Comparison of ENCODE assay signal across 23 cellular contexts in the genomic region with DNA sequence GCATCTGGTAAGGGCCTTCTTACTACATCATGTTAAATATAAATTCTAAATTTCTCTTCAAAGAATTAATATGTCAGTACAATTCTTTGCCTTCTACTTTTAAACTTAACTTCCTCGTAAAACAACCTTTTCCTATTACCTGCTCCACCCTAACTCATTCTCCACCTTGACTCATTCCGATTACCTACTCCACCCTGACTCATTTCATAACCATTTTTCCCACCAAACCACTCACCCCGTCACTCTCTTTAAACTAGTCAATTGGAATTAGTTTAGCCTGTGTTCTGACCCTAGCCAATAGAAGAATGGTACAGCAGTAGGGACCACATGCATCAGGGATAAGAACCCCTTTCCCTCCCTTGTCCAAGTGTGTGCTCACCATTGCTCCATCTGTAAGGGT.
"Had no signal": no experiment of that assay in that cellular context is flagged by ENCODE, and none has a peak within 500 bp of the region (broad histone marks: within the 10 kb centered on the region; RNA-seq: fewer than 3 reads in every experiment).

No MANE protein-coding gene starts in this region.

- H3K27ac Mint-ChIP-seq: immature natural killer cell; naive thymus-derived CD4-positive, alpha-beta T cell; nephron progenitor cell; stimulated activated naive B cell treated with anti-CD40 and anti-IgM and Interleukin-4, amounts not matched to agents 10 μg/mL and 1 μg/mL and 100 μg/mL, for 72 hours; stimulated activated naive CD8-positive, alpha-beta T cell treated with anti-CD3 and anti-CD28 coated beads, Interleukin-15, amount 100 ng/mL, for 72 hours had no signal

- DNase-seq: cerebellar nuclear complex; colonic mucosa; dermis blood vessel endothelial cell; glutamatergic neuron; immature natural killer cell; left cardiac atrium; left ventricle myocardium superior; naive thymus-derived CD4-positive, alpha-beta T cell; nephron progenitor cell; psoas muscle; sigmoid colon; stimulated activated CD4-positive, alpha-beta T cell treated with anti-CD3 and anti-CD28 coated beads, Interleukin-2, amount 100 ng/mL, for 24 hours; stimulated activated CD4-positive, alpha-beta T cell treated with anti-CD3 and anti-CD28 coated beads, Interleukin-4, amount 100 ng/mL, for 4 hours; stimulated activated naive B cell treated with anti-CD40 and anti-IgM and Interleukin-4, amounts not matched to agents 10 μg/mL and 1 μg/mL and 100 μg/mL, for 72 hours; stimulated activated naive CD8-positive, alpha-beta T cell treated with anti-CD3 and anti-CD28 coated beads, Interleukin-15, amount 100 ng/mL, for 72 hours; testis; upper lobe of right lung had no signal

- H3K36me3 ChIP-seq: colonic mucosa, esophagus muscularis mucosa, gastroesophageal sphincter, right atrium auricular region, sigmoid colon, tibial nerve, upper lobe of right lung had no signal

- H3K36me3 Mint-ChIP-seq: immature natural killer cell; naive thymus-derived CD4-positive, alpha-beta T cell; stimulated activated naive B cell treated with anti-CD40 and anti-IgM and Interleukin-4, amounts not matched to agents 10 μg/mL and 1 μg/mL and 100 μg/mL, for 72 hours had no signal

- H3K4me3 ChIP-seq: colonic mucosa, esophagus muscularis mucosa, gastroesophageal sphincter, lung, psoas muscle, right atrium auricular region, sigmoid colon, skin epidermis, testis, tibial nerve, upper lobe of right lung had no signal

- H3K27me3 Mint-ChIP-seq: stimulated activated naive CD8-positive, alpha-beta T cell treated with anti-CD3 and anti-CD28 coated beads, Interleukin-15, amount 100 ng/mL, for 72 hours had no signal

- H3K4me1 ChIP-seq: colonic mucosa, esophagus muscularis mucosa, gastroesophageal sphincter, psoas muscle, right atrium auricular region, sigmoid colon, testis, tibial nerve, upper lobe of right lung had no signal

- H3K4me1 Mint-ChIP-seq: immature natural killer cell; naive thymus-derived CD4-positive, alpha-beta T cell; stimulated activated naive B cell treated with anti-CD40 and anti-IgM and Interleukin-4, amounts not matched to agents 10 μg/mL and 1 μg/mL and 100 μg/mL, for 72 hours; stimulated activated naive CD8-positive, alpha-beta T cell treated with anti-CD3 and anti-CD28 coated beads, Interleukin-15, amount 100 ng/mL, for 72 hours had no signal

- H3K27ac ChIP-seq: colonic mucosa, esophagus muscularis mucosa, gastroesophageal sphincter, psoas muscle, right atrium auricular region, sigmoid colon, skin epidermis, testis, tibial nerve, upper lobe of right lung had no signal

- H3K27me3 ChIP-seq: colonic mucosa, esophagus muscularis mucosa, gastroesophageal sphincter, right atrium auricular region, sigmoid colon, testis, tibial nerve, upper lobe of right lung had no signal

- ATAC-seq: gastroesophageal sphincter; left cardiac atrium; left ventricle myocardium superior; naive thymus-derived CD4-positive, alpha-beta T cell; psoas muscle; stimulated activated naive B cell treated with anti-CD40 and anti-IgM and Interleukin-4, amounts not matched to agents 10 μg/mL and 1 μg/mL and 100 μg/mL, for 72 hours; stimulated activated naive CD8-positive, alpha-beta T cell treated with anti-CD3 and anti-CD28 coated beads, Interleukin-15, amount 100 ng/mL, for 72 hours; upper lobe of right lung had no signal

- H3K9me3 ChIP-seq: colonic mucosa, esophagus muscularis mucosa, gastroesophageal sphincter, psoas muscle, right atrium auricular region, sigmoid colon, testis, tibial nerve, upper lobe of right lung had no signal

- H3K4me3 Mint-ChIP-seq: immature natural killer cell; naive thymus-derived CD4-positive, alpha-beta T cell; nephron progenitor cell; stimulated activated naive B cell treated with anti-CD40 and anti-IgM and Interleukin-4, amounts not matched to agents 10 μg/mL and 1 μg/mL and 100 μg/mL, for 72 hours; stimulated activated naive CD8-positive, alpha-beta T cell treated with anti-CD3 and anti-CD28 coated beads, Interleukin-15, amount 100 ng/mL, for 72 hours had no signal
